Comparison of ENCODE assay signal across 1 cellular context in the genomic region with DNA sequence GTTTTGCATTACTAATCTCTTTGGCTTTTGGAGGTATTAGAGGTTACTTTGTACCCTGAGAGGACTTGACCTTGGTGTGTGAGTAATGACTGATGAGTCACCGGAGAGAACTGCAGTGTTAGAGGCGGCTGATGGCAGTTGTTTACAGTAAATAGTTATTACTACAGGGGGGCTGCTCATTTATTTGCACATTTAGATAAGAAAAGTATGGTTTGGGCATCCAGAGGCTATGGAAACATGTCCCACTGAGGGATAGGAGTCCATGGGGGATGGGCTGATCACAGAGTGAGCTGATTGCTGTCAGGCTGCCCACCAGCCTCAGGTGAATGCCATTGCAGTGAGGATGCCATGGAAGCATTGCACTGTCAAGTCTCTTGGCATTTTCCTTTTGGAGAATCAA.
TF ChIP-seq lines count a peak whose summit lies in the region.

No MANE protein-coding gene starts in this region.

TF ChIP-seq in GM23338, 12 proteins besides CTCF, POLR2A, EP300 and RAD21 (continued from another document):
- TF ChIP-seq, protein P1, sequence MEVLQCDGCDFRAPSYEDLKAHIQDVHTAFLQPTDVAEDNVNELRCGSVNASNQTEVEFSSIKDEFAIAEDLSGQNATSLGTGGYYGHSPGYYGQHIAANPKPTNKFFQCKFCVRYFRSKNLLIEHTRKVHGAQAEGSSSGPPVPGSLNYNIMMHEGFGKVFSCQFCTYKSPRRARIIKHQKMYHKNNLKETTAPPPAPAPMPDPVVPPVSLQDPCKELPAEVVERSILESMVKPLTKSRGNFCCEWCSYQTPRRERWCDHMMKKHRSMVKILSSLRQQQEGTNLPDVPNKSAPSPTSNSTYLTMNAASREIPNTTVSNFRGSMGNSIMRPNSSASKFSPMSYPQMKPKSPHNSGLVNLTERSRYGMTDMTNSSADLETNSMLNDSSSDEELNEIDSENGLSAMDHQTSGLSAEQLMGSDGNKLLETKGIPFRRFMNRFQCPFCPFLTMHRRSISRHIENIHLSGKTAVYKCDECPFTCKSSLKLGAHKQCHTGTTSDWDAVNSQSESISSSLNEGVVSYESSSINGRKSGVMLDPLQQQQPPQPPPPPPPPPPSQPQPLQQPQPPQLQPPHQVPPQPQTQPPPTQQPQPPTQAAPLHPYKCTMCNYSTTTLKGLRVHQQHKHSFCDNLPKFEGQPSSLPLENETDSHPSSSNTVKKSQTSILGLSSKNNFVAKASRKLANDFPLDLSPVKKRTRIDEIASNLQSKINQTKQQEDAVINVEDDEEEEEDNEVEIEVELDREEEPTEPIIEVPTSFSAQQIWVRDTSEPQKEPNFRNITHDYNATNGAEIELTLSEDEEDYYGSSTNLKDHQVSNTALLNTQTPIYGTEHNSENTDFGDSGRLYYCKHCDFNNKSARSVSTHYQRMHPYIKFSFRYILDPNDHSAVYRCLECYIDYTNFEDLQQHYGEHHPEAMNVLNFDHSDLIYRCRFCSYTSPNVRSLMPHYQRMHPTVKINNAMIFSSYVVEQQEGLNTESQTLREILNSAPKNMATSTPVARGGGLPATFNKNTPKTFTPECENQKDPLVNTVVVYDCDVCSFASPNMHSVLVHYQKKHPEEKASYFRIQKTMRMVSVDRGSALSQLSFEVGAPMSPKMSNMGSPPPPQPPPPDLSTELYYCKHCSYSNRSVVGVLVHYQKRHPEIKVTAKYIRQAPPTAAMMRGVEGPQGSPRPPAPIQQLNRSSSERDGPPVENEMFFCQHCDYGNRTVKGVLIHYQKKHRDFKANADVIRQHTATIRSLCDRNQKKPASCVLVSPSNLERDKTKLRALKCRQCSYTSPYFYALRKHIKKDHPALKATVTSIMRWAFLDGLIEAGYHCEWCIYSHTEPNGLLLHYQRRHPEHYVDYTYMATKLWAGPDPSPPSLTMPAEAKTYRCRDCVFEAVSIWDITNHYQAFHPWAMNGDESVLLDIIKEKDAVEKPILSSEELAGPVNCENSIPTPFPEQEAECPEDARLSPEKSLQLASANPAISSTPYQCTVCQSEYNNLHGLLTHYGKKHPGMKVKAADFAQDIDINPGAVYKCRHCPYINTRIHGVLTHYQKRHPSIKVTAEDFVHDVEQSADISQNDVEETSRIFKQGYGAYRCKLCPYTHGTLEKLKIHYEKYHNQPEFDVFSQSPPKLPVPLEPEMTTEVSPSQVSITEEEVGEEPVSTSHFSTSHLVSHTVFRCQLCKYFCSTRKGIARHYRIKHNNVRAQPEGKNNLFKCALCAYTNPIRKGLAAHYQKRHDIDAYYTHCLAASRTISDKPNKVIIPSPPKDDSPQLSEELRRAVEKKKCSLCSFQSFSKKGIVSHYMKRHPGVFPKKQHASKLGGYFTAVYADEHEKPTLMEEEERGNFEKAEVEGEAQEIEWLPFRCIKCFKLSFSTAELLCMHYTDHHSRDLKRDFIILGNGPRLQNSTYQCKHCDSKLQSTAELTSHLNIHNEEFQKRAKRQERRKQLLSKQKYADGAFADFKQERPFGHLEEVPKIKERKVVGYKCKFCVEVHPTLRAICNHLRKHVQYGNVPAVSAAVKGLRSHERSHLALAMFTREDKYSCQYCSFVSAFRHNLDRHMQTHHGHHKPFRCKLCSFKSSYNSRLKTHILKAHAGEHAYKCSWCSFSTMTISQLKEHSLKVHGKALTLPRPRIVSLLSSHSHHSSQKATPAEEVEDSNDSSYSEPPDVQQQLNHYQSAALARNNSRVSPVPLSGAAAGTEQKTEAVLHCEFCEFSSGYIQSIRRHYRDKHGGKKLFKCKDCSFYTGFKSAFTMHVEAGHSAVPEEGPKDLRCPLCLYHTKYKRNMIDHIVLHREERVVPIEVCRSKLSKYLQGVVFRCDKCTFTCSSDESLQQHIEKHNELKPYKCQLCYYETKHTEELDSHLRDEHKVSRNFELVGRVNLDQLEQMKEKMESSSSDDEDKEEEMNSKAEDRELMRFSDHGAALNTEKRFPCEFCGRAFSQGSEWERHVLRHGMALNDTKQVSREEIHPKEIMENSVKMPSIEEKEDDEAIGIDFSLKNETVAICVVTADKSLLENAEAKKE (CRISPR knock-in tag; IDR thresholded peaks at IDR 0.05), result no peak
- TF ChIP-seq JUNB (IDR thresholded peaks at IDR 0.05; ENCODE audit: unreplicated experiment), result no peak
TF ChIP-seq in GM23338: peak in this region for 0.
